8 cellular contexts compared by ENCODE assay signal in the genomic region with DNA sequence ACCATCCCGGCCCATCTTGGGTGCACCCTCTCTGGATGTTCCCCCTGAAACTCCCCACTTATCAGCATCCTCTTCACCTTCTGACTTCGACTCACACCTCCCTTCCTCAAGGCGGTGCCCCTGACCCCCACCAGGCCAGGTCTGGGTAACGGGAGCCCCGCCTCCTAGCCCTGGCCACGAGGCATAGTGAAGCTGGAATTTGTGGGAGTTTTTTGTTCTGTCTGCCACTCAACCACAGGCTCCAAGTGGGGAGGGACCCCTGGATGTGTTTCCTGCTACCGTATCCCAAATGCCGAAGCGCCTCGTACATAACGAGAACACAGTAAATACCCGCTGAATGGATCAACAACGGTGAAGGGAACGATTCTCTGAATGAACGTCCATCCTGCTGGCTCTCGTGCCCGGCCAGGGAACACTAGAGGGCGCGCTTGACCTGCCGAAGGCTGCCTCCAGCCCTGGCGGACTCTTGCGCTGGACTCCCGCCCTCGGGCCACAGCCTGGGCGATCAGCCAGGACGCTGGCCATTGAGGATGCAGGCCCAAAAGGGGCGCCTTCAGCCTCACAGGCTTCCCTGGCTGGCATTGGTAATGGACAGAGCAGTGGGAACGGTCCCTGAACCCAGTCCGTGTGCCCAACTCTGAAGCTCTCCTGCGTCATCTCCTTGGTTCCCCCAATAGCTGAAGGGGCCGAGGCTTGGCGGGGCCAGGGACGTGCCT. TPM values are rescaled to one million over a fixed set of nuclear protein-coding genes. Genes with fewer than 3 reads are reported as not detected.
A peak's percentile ranks its signal among the peaks of the same experiment; 100 is the strongest.
DNase-seq lines count a peak whose midpoint lies in the region; ATAC-seq and TF ChIP-seq lines count a peak whose summit lies in the region.

No MANE protein-coding gene starts in this region.

- no peak overlapping the region for H3K27ac ChIP-seq in Panc1 (ENCODE audit: low read length)
- no peak overlapping the region for H3K27ac ChIP-seq in neural progenitor cell
- peak overlapping the region; percentile 30 for H3K27ac ChIP-seq in substantia nigra (ENCODE audit: low read depth, low read length, poor library complexity, severe bottlenecking)

- DNase-seq in ELF-1 (ENCODE audit: low read depth, low spot score): peak; percentile 87
- DNase-seq in Panc1 (ENCODE audit: low read depth, low spot score): peak; percentile 41
- DNase-seq in activated T-helper 1 cell treated with Interleukin-2 at 50 U/mL for 16 hours (ENCODE audit: low read depth): peak; percentile 17
- DNase-seq in foreskin fibroblast: peak; percentile 54 to 84
- peak; percentile 94 for DNase-seq in neural progenitor cell (ENCODE audit: low spot score)
- DNase-seq in substantia nigra (lab: John Stamatoyannopoulos, UW): peak; percentile 39 to 98 (median 87)
- no peak for DNase-seq in amniotic stem cell (lab: John Stamatoyannopoulos, UW)

- no peaks in the 10 kb centered on the region for H4K20me1 ChIP-seq in neural progenitor cell (ENCODE audit: low read depth)

- H3K27me3 ChIP-seq in Panc1 (ENCODE audit: control insufficient read depth, insufficient read depth, low read length): peaks cover 4% of the 10 kb centered on the region
- peaks cover 24% of the 10 kb centered on the region for H3K27me3 ChIP-seq in neural progenitor cell

- in situ Hi-C loops in Panc1 (cut with HindIII; ENCODE audit: low pct_unique_long_range_greater_than_20kb, low sequenced_read_pairs): no loop called here

- H3K4me2 ChIP-seq in neural progenitor cell: peak overlapping the region; percentile 55

- H3K27me3 Mint-ChIP-seq in neural progenitor cell (ENCODE audit: insufficient read depth, low read depth): peaks cover 5% of the 10 kb centered on the region

- no TSS peak for BruUV-seq in Panc1 (replicated peaks; lab: Mats Ljungman, UMichigan)

- ATAC-seq in HG03175 (IDR thresholded peaks at IDR 0.05; ENCODE audit: unreplicated experiment) (peak; percentile 53), Panc1 (peak; percentile 94)

- H2AFZ ChIP-seq in neural progenitor cell (replicated peaks): peak overlapping the region; percentile 65

- POLR2A ChIA-PET in Panc1 (lab: Charles Lee): no interaction called here

- H3K27ac Mint-ChIP-seq in neural progenitor cell: peak overlapping the region; percentile 46

- no peaks in the 10 kb centered on the region for H3K79me2 ChIP-seq in neural progenitor cell (ENCODE audit: low read depth)

- no peaks in the 10 kb centered on the region for H3K36me3 ChIP-seq in Panc1 (ENCODE audit: control insufficient read depth, insufficient read depth, low read length)
- no peaks in the 10 kb centered on the region for H3K36me3 ChIP-seq in neural progenitor cell

- H3K4me1 ChIP-seq in Panc1 (ENCODE audit: control insufficient read depth, insufficient read depth, low read length): peaks cover 8% of the 10 kb centered on the region
- no peaks in the 10 kb centered on the region for H3K4me1 ChIP-seq in neural progenitor cell

- no peaks in the 10 kb centered on the region for H3F3A ChIP-seq in neural progenitor cell (ENCODE audit: low read depth)

- no peak overlapping the region for H3K4me3 Mint-ChIP-seq in neural progenitor cell

- no peaks in the 10 kb centered on the region; the same call in 1 of the 2 replicates for H3K9me3 ChIP-seq in Panc1 (ENCODE audit: control insufficient read depth, insufficient read depth, low read depth, low read length)
- H3K9me3 ChIP-seq in neural progenitor cell (ENCODE audit: low read depth): no peaks in the 10 kb centered on the region

- intact Hi-C loops in Panc1 (cut with micrococcal nuclease; ENCODE audit: unreplicated experiment): loop anchor here (2.0 to 10.0 kb wide), 3 partner anchors 175 to 312 kb away; partner anchors contain the start of gene COL23A1

- peaks cover 20% of the 10 kb centered on the region for H3K9me3 Mint-ChIP-seq in neural progenitor cell

- H3K9ac ChIP-seq in neural progenitor cell: no peak overlapping the region

- H3K4me3 ChIP-seq in Panc1 (ENCODE audit: low read depth in 2 of 2, low read length in 2 of 2) (no peak overlapping the region), foreskin fibroblast (ENCODE audit: low read depth in 1 of 2, low read length in 2 of 2) (no peak overlapping the region), neural progenitor cell (no peak overlapping the region)

- TF ChIP-seq CTCF in Panc1 (IDR thresholded peaks at IDR 0.05) (peak; percentile 95), foreskin fibroblast (IDR thresholded peaks at IDR 0.05; ENCODE audit: low read depth, low read length) (peak; percentile 78), neural progenitor cell (IDR thresholded peaks at IDR 0.05) (peak; percentile 98)

- no peaks in the 10 kb centered on the region for H3K36me3 Mint-ChIP-seq in neural progenitor cell

- CTCF ChIA-PET in Panc1 (lab: Charles Lee): interaction anchor here (0.5 to 1.0 kb wide), 4 partner anchors 309 to 619 kb away, joined by 3 to 5 read pairs (median 3); partner anchors contain the start of gene COL23A1

- H3K4me1 Mint-ChIP-seq in neural progenitor cell: peaks cover 16% of the 10 kb centered on the region

RNA-seq across cellular contexts. Expression of gene PHYKPL, which starts 47.3 kb away (rescaled TPM):
- total RNA-seq in Panc1 (2021; ENCODE audit: unreplicated experiment) (43.2 TPM), neural progenitor cell (ENCODE audit: low replicate concordance) (20.5 and 25.9 TPM in 2 replicates)
- polyA plus RNA-seq in Panc1 (2012; ENCODE audit: insufficient read length): 35.9 TPM
